1 cellular context compared by ENCODE assay signal in genomic region chr22:38750638-38751037, GRCh38.
TF ChIP-seq lines count a peak whose summit lies in the region.

No MANE protein-coding gene starts in this region.

TF ChIP-seq in HepG2, 621 proteins besides CTCF, POLR2A, EP300 and RAD21:
- TF ChIP-seq ZFP62 (CRISPR knock-in tag; IDR thresholded peaks at IDR 0.05) (no peak), RBFOX2 (IDR thresholded peaks at IDR 0.05; ENCODE audit: low read depth, low read length) (peak; percentile 38; the same call in 1 of the 2 replicates), ZNF546 (CRISPR knock-in tag; conservative IDR thresholded peaks at IDR 0.05) (no peak), ZKSCAN8 (CRISPR knock-in tag; IDR thresholded peaks at IDR 0.05; ENCODE audit: borderline replicate concordance) (no peak), FOXO4 (CRISPR knock-in tag; conservative IDR thresholded peaks at IDR 0.05) (0 out of 2 replicates have a peak, but pooled peaks have one; percentile 50), HNF1B (CRISPR knock-in tag; IDR thresholded peaks at IDR 0.05) (no peak)
